In genomic region chr9:3240651-3241268, GRCh38 we compare ENCODE assay signal across 8 cellular contexts.
DNase-seq lines count a peak whose midpoint lies in the region; ATAC-seq and TF ChIP-seq lines count a peak whose summit lies in the region.

No MANE protein-coding gene starts in this region.

- DNase-seq in DMS79 treated with DMSO at 0.1 percent for 48 hours (lab: John Stamatoyannopoulos, UW) (peak; percentile 46), HT-29 (ENCODE audit: low spot score) (peak; percentile 78), Peyer's patch (peak; percentile 65 to 83 (median 66)), activated T-helper 1 cell treated with Interleukin-2 at 50 U/mL for 16 hours (ENCODE audit: low read depth) (peak; percentile 11), fibroblast of the conjunctiva (ENCODE audit: low read depth) (peak; percentile 44), nucleus accumbens (lab: John Stamatoyannopoulos, UW) (peak in 47 of 56 donors; percentile 1 to 80 (median 25)), thoracic aorta (ENCODE audit: low spot score) (no peak)

- H3K27ac ChIP-seq in Peyer's patch (no peak overlapping the region), thoracic aorta (no peak overlapping the region)

- no peaks in the 10 kb centered on the region for H3K36me3 ChIP-seq in Peyer's patch
- H3K36me3 ChIP-seq in thoracic aorta: no peaks in the 10 kb centered on the region

- H3K27me3 ChIP-seq in Peyer's patch: no peaks in the 10 kb centered on the region
- H3K27me3 ChIP-seq in thoracic aorta (replicated peaks; ENCODE audit: insufficient read depth): no peaks in the 10 kb centered on the region

- ATAC-seq in GM21390 (IDR thresholded peaks at IDR 0.05; ENCODE audit: unreplicated experiment) (peak; percentile 90), thoracic aorta (ENCODE audit: insufficient number of reproducible peaks, low FRiP score, low read depth) (no peak)

- no peak for TF ChIP-seq POLR2A in Peyer's patch (IDR thresholded peaks at IDR 0.05)

- H3K4me1 ChIP-seq in Peyer's patch (no peaks in the 10 kb centered on the region), thoracic aorta (ENCODE audit: control insufficient read depth in 1 of 2, low read depth in 2 of 2) (no peaks in the 10 kb centered on the region)

- TF ChIP-seq CTCF in Peyer's patch (IDR thresholded peaks at IDR 0.05) (peak; percentile 40 to 78 (median 54)), thoracic aorta (IDR thresholded peaks at IDR 0.05) (peak; percentile 39)

- H3K4me3 ChIP-seq in Peyer's patch: no peak overlapping the region
- no peak overlapping the region for H3K4me3 ChIP-seq in thoracic aorta

- H3K9me3 ChIP-seq in Peyer's patch: no peaks in the 10 kb centered on the region
- no peaks in the 10 kb centered on the region for H3K9me3 ChIP-seq in thoracic aorta
